Comparison of ENCODE assay signal across 10 cellular contexts in genomic region chr2:43129254-43129653, GRCh38.
A peak's percentile ranks its signal among the peaks of the same experiment; 100 is the strongest.
DNase-seq lines count a peak whose midpoint lies in the region; ATAC-seq and TF ChIP-seq lines count a peak whose summit lies in the region.
"Had no signal": no experiment of that assay in that cellular context is flagged by ENCODE, and none has a peak within 500 bp of the region (broad histone marks: within the 10 kb centered on the region; RNA-seq: fewer than 3 reads in every experiment).

No MANE protein-coding gene starts in this region.

- H3K27ac Mint-ChIP-seq in dendritic cell treated with granulocyte-macrophage colony-stimulating factor and Interleukin-4, amounts not matched to agents 40 ng/mL and 50 ng/mL, for 4 days: peak overlapping the region; percentile 84
- H3K27ac Mint-ChIP-seq in progenitor cell of endocrine pancreas: peak overlapping the region; percentile 17
- no peak overlapping the region for H3K27ac Mint-ChIP-seq in glutamatergic neuron (ENCODE audit: unreplicated experiment)

- peak overlapping the region; percentile 97 for H3K27ac ChIP-seq in KOPT-K1 (ENCODE audit: low read depth, low read length, poor library complexity, severe bottlenecking)

- no peaks in the 10 kb centered on the region for H3K9me3 Mint-ChIP-seq in dendritic cell treated with granulocyte-macrophage colony-stimulating factor and Interleukin-4, amounts not matched to agents 40 ng/mL and 50 ng/mL, for 4 days
- H3K9me3 Mint-ChIP-seq in progenitor cell of endocrine pancreas (ENCODE audit: low read depth): no peaks in the 10 kb centered on the region
- no peaks in the 10 kb centered on the region for H3K9me3 Mint-ChIP-seq in glutamatergic neuron (ENCODE audit: unreplicated experiment)

- H3K4me3 Mint-ChIP-seq in dendritic cell treated with granulocyte-macrophage colony-stimulating factor and Interleukin-4, amounts not matched to agents 40 ng/mL and 50 ng/mL, for 4 days: peak overlapping the region; percentile 11
- no peak overlapping the region for H3K4me3 Mint-ChIP-seq in progenitor cell of endocrine pancreas (ENCODE audit: low read depth)
- no peak overlapping the region for H3K4me3 Mint-ChIP-seq in glutamatergic neuron (ENCODE audit: unreplicated experiment)

- DNase-seq in CD1c-positive myeloid dendritic cell (ENCODE audit: extremely low spot score) (peak; percentile 79), progenitor cell of endocrine pancreas (ENCODE audit: low spot score, unreplicated experiment) (no peak), glutamatergic neuron (no peak), DMS53 (lab: John Stamatoyannopoulos, UW) (no peak)
- no peak for DNase-seq in activated effector memory CD4-positive, alpha-beta T cell treated with Interleukin-2 at 50 U/mL for 16 hours
- DNase-seq: foreskin keratinocyte, NCI-H345 had no signal

- H3K36me3 Mint-ChIP-seq in dendritic cell treated with granulocyte-macrophage colony-stimulating factor and Interleukin-4, amounts not matched to agents 40 ng/mL and 50 ng/mL, for 4 days (ENCODE audit: low read depth): no peaks in the 10 kb centered on the region
- H3K36me3 Mint-ChIP-seq in progenitor cell of endocrine pancreas (ENCODE audit: insufficient read depth) (no peaks in the 10 kb centered on the region), glutamatergic neuron (ENCODE audit: unreplicated experiment) (no peaks in the 10 kb centered on the region)

- ATAC-seq in HG03175 (IDR thresholded peaks at IDR 0.05; ENCODE audit: unreplicated experiment): no peak
- ATAC-seq: foreskin keratinocyte had no signal

- intact Hi-C loops in dendritic cell treated with granulocyte-macrophage colony-stimulating factor and Interleukin-4, amounts not matched to agents 40 ng/mL and 50 ng/mL, for 4 days (cut with micrococcal nuclease): loop anchor here (2.0 to 10.0 kb wide), 2 partner anchors 22 to 104 kb away; no protein-coding TSS in a partner anchor

- peaks cover 94% of the 10 kb centered on the region for H3K4me1 Mint-ChIP-seq in dendritic cell treated with granulocyte-macrophage colony-stimulating factor and Interleukin-4, amounts not matched to agents 40 ng/mL and 50 ng/mL, for 4 days (ENCODE audit: low read depth)
- H3K4me1 Mint-ChIP-seq in progenitor cell of endocrine pancreas (ENCODE audit: low read depth) (peaks cover 25% of the 10 kb centered on the region), glutamatergic neuron (ENCODE audit: low read depth, unreplicated experiment) (peaks cover 5% of the 10 kb centered on the region)

- no peaks in the 10 kb centered on the region for H3K36me3 ChIP-seq in KOPT-K1 (ENCODE audit: insufficient read depth, low read length)

- no peak for TF ChIP-seq CTCF in progenitor cell of endocrine pancreas (IDR thresholded peaks at IDR 0.05; ENCODE audit: unreplicated experiment)
- TF ChIP-seq CTCF in glutamatergic neuron (IDR thresholded peaks at IDR 0.05; ENCODE audit: partially characterized antibody, unreplicated experiment): no peak

- no peaks in the 10 kb centered on the region for H3K9me3 ChIP-seq in KOPT-K1 (ENCODE audit: insufficient read depth, low read length, poor library complexity, severe bottlenecking)

- H3K27me3 Mint-ChIP-seq in dendritic cell treated with granulocyte-macrophage colony-stimulating factor and Interleukin-4, amounts not matched to agents 40 ng/mL and 50 ng/mL, for 4 days: no peaks in the 10 kb centered on the region
- H3K27me3 Mint-ChIP-seq in progenitor cell of endocrine pancreas (peaks cover 6% of the 10 kb centered on the region), glutamatergic neuron (ENCODE audit: unreplicated experiment) (peaks cover 14% of the 10 kb centered on the region)
